ENCODE assay signal across 8 cellular contexts in the genomic region with DNA sequence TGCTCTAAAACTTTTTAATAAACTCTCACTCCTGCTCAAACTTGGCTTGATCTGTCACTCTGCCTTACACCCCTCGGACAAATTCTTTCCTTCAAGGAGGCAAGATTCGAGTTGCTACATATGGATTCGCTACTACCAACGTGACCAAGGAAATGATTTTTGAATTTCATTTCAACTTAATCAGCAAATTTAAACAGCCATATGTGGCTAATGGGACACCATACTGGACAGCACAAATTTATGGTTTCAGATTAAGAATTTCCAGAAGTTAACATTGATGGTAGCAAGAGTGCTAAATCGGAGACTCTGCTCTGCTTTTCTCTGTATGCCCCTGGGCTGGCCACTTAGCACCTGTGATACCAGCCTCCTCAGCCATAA.
"Had no signal": no experiment of that assay in that cellular context is flagged by ENCODE, and none has a peak within 500 bp of the region (broad histone marks: within the 10 kb centered on the region; RNA-seq: fewer than 3 reads in every experiment).

No MANE protein-coding gene starts in this region.

- ATAC-seq: GM12878 had no signal

- FAIRE-seq: G401.6, GM12878, GM12891, GM12892, GM18507, GM19239 had no signal

- DNase-seq: GDM1, GF-D8 had no signal

- H3K4me3 ChIP-seq: GM12878 had no signal
